10 cellular contexts compared by ENCODE assay signal in the genomic region with DNA sequence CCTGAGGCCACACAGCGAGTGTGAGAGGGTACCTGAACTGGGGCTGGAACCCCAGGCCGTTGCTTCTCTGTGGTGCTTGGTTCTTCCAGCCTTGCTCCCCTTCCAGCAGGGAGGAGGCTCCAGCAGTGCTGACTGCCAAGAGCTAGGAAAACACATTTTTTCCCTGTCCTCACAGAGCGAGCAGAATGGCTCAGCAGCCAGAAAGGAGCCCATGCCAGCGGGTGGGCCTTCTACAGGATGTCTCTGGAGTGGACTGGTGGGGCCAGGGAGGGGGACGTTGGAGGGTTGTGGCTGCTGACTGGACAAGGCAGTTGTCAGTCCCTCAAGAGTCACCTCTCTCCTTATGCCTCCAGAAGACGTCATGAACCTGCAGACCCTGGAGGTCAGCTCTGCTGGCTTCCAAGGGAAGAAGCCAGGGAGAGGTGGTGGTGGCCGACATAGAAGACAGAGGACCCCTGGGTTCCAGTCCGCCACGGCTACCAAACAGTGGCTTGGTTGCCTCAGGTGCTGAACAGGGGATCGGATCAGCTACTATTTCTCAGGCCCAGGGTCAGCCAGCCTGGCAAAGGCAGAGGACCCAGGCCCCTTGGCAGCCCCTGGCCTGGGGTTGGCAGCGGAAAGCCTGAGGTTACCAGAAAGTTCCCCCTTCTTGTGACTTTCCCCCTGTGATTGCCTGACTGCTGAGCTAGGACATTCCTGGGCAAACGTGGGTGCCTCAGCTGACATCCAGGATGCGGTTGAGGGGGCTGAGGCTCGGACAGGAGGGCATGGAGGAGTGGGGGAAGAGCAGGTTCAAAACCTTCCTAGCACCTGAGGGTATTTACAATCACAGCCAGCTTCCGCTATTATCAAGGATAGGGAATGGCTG. TPM values are rescaled to one million over a fixed set of nuclear protein-coding genes. Genes with fewer than 3 reads are reported as not detected.
DNase-seq lines count a peak whose midpoint lies in the region; ATAC-seq and TF ChIP-seq lines count a peak whose summit lies in the region.
"Had no signal": no experiment of that assay in that cellular context is flagged by ENCODE, and none has a peak within 500 bp of the region (broad histone marks: within the 10 kb centered on the region; RNA-seq: fewer than 3 reads in every experiment).

No MANE protein-coding gene starts in this region.

- H3K4me3 ChIP-seq in coronary artery (peak overlapping the region; percentile 39), lower lobe of right lung (no peak overlapping the region), thoracic aorta (peak overlapping the region; percentile 97), BE2C (ENCODE audit: low read depth, low read length) (no peak overlapping the region)

- no peak for TF ChIP-seq CTCF in coronary artery (IDR thresholded peaks at IDR 0.05)
- TF ChIP-seq CTCF in lower lobe of right lung (IDR thresholded peaks at IDR 0.05): no peak
- TF ChIP-seq CTCF in thoracic aorta (IDR thresholded peaks at IDR 0.05): no peak
- no peak for TF ChIP-seq CTCF in BE2C (IDR thresholded peaks at IDR 0.05; ENCODE audit: low read depth, low read length)

- peaks cover 38% of the 10 kb centered on the region for H3K4me1 ChIP-seq in lower lobe of right lung
- H3K4me1 ChIP-seq in thoracic aorta (ENCODE audit: control insufficient read depth in 1 of 2, low read depth in 2 of 2): peaks cover 20 to 38% of the 10 kb centered on the region in 2 donors
- H3K4me1 ChIP-seq in BE2C: peaks cover 9% of the 10 kb centered on the region

- peaks cover 5 to 24% (median 22%) of the 10 kb centered on the region in 3 donors for H3K4me1 Mint-ChIP-seq in IgD-negative memory B cell

- H3K27ac Mint-ChIP-seq in IgD-negative memory B cell: peak overlapping the region; percentile 22 to 71 (median 39)

- no peak for ATAC-seq in lower lobe of right lung
- ATAC-seq in thoracic aorta (ENCODE audit: insufficient number of reproducible peaks, low FRiP score, low read depth): peak; percentile 25
- ATAC-seq: activated naive CD4-positive, alpha-beta T cell treated with anti-CD3 and anti-CD28 coated beads, Interleukin-2, amount 50 U/mL, for 72 hours had no signal

- H3K27me3 ChIP-seq in lower lobe of right lung (ENCODE audit: low read depth) (no peaks in the 10 kb centered on the region), thoracic aorta (replicated peaks; ENCODE audit: insufficient read depth) (no peaks in the 10 kb centered on the region), BE2C (no peaks in the 10 kb centered on the region)

- peak; percentile 97 for DNase-seq in coronary artery (ENCODE audit: low spot score)
- peak; percentile 62 for DNase-seq in lower lobe of right lung
- peak; percentile 76 for DNase-seq in thoracic aorta (ENCODE audit: low spot score)
- DNase-seq in NCI-H748 (lab: John Stamatoyannopoulos, UW; ENCODE audit: unreplicated experiment): no peak
- DNase-seq in stimulated activated CD4-positive, alpha-beta T cell treated with anti-CD3 and anti-CD28 coated beads, Interleukin-15, amount 100 ng/mL, for 24 hours: no peak
- DNase-seq in mesenteric fat pad (ENCODE audit: low spot score): no peak
- no peak for DNase-seq in BE2C
- DNase-seq: NCI-H1436 treated with DMSO at 0.1 percent for 48 hours had no signal

- no peaks in the 10 kb centered on the region for H3K36me3 Mint-ChIP-seq in IgD-negative memory B cell
- H3K36me3 Mint-ChIP-seq: activated naive CD4-positive, alpha-beta T cell treated with anti-CD3 and anti-CD28 coated beads, Interleukin-2, amount 50 U/mL, for 72 hours had no signal

- H3K4me3 Mint-ChIP-seq in IgD-negative memory B cell: peak overlapping the region in 2 of 4 donors; percentile 51 to 67

- intact Hi-C loops in lower lobe of right lung (cut with DNase I): no loop called here

- H3K27ac ChIP-seq in coronary artery: peak overlapping the region; percentile 99
- peak overlapping the region; percentile 99 for H3K27ac ChIP-seq in lower lobe of right lung
- peak overlapping the region; percentile 100 for H3K27ac ChIP-seq in thoracic aorta

- no peaks in the 10 kb centered on the region for H3K9me3 ChIP-seq in lower lobe of right lung
- no peaks in the 10 kb centered on the region for H3K9me3 ChIP-seq in thoracic aorta
- no peaks in the 10 kb centered on the region for H3K9me3 ChIP-seq in BE2C

- H3K36me3 ChIP-seq in lower lobe of right lung (no peaks in the 10 kb centered on the region), thoracic aorta (no peaks in the 10 kb centered on the region), BE2C (no peaks in the 10 kb centered on the region)

- H3K9me3 Mint-ChIP-seq in IgD-negative memory B cell: no peaks in the 10 kb centered on the region
- H3K9me3 Mint-ChIP-seq: activated naive CD4-positive, alpha-beta T cell treated with anti-CD3 and anti-CD28 coated beads, Interleukin-2, amount 50 U/mL, for 72 hours had no signal

- H3K27me3 Mint-ChIP-seq in IgD-negative memory B cell: no peaks in the 10 kb centered on the region

RNA-seq across cellular contexts. Expression of a gene that starts 3.7 kb away (rescaled TPM):
- polyA plus RNA-seq in IgD-negative memory B cell: 1.5 TPM
- total RNA-seq in lower lobe of right lung (41.3 TPM), thoracic aorta (100 to 1,000 TPM in 1 of 2 donors, 10 to 100 TPM in 1; 97.6 to 111 TPM), mesenteric fat pad (101 TPM)
- polyA plus RNA-seq in BE2C (2012; ENCODE audit: insufficient read depth, insufficient read length, low read depth): 13.4 TPM

RNA-seq across cellular contexts. Expression of a gene that starts 23.9 kb away (rescaled TPM):
- polyA plus RNA-seq in IgD-negative memory B cell: 3.0 TPM
- total RNA-seq in lower lobe of right lung: 60.8 TPM
- 10 to 100 TPM; 27.4 to 50.4 TPM for total RNA-seq in thoracic aorta
- 54.1 TPM for total RNA-seq in mesenteric fat pad
- 23.0 TPM for polyA plus RNA-seq in BE2C (2012; ENCODE audit: insufficient read depth, insufficient read length, low read depth)

Comparison
In these comparisons a context has a peak if more than half of its experiments do, and no peak if none do; other contexts are left out.
1. DNase-seq: peak in coronary artery (single experiment), lower lobe of right lung (single experiment) and thoracic aorta (single experiment); none in NCI-H748 (single experiment), stimulated activated CD4-positive, alpha-beta T cell treated with anti-CD3 and anti-CD28 coated beads, Interleukin-15, amount 100 ng/mL, for 24 hours (single experiment), mesenteric fat pad (single experiment) and BE2C (single experiment).
2. H3K4me3 ChIP-seq: peak in coronary artery (single experiment) and thoracic aorta (single experiment); none in lower lobe of right lung (single experiment) and BE2C (single experiment).
3. Peak in every context shown above with its lines, with median percentiles within 50 percentile points of each other: H3K27ac ChIP-seq.